1 cellular context compared by ENCODE assay signal in the genomic region with DNA sequence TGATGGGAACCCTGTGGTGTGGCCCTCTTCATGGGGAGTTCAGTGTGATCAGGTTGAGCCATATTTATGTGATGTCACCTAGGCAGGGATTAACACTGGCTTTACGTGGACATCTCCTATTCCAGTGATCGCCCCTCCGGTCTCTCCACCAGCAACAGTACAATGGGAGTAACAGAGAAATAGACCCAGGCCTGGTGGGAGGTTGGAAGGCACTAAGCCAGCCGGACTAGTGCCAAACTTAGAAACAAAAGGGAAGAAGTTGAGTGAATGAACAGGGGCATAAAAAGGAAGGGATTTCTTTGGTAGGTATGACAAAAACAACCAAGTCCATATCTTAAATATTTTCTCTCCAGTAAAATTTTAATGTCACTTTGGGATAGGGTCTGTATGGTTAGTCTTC.
TF ChIP-seq lines count a peak whose summit lies in the region.

No MANE protein-coding gene starts in this region.

TF ChIP-seq in IMR-90, 13 proteins besides CTCF, POLR2A, EP300 and RAD21 (continued from another document):
- TF ChIP-seq, protein P1, sequence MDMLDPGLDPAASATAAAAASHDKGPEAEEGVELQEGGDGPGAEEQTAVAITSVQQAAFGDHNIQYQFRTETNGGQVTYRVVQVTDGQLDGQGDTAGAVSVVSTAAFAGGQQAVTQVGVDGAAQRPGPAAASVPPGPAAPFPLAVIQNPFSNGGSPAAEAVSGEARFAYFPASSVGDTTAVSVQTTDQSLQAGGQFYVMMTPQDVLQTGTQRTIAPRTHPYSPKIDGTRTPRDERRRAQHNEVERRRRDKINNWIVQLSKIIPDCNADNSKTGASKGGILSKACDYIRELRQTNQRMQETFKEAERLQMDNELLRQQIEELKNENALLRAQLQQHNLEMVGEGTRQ (IDR thresholded peaks at IDR 0.05; ENCODE audit: low read depth, low read length) = no peak
- TF ChIP-seq RFX5 (IDR thresholded peaks at IDR 0.05; ENCODE audit: low read depth, low read length) (no peak), BHLHE40 (IDR thresholded peaks at IDR 0.05; ENCODE audit: low read depth, low read length) (no peak), MXI1 (IDR thresholded peaks at IDR 0.05; ENCODE audit: borderline replicate concordance, low read depth, low read length) (no peak)
